In the genomic region with DNA sequence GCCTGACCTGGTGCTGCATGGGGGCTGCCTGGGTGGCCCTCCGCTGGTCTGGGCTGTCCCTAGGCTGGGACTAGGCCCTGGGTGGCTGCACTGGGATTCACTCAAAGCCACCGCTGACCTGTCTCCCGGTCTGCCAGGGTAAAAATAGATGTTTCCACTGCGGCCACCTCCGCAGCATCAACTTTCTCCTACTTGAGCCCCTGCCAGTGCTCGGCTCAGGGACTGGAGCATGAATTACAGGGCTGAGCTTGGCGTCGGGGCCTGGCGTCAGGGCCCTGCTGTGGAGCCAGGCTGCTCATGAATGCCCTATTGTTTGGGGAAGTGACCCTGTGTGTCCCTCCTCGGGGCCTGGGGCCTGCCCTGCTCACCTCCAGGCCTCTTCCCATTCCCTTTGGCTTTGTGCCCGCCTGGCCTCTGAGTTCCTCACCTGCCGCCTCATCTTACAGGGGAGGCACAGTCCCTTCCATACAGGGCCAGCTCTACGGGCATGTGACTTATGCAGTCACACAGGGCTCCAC, we compare ENCODE assay signal across 1 cellular context.
TF ChIP-seq lines count a peak whose summit lies in the region.

No MANE protein-coding gene starts in this region.

TF ChIP-seq in HepG2, 621 proteins besides CTCF, POLR2A, EP300 and RAD21 (continued from another document and continues in another):
- TF ChIP-seq MTA3 (CRISPR knock-in tag; IDR thresholded peaks at IDR 0.05) (no peak), PAX8 (CRISPR knock-in tag; IDR thresholded peaks at IDR 0.05; ENCODE audit: borderline replicate concordance) (no peak), ZNF432 (CRISPR knock-in tag; IDR thresholded peaks at IDR 0.05; ENCODE audit: borderline replicate concordance) (no peak), HDAC2 (CRISPR knock-in tag; IDR thresholded peaks at IDR 0.05) (no peak), ZFY (CRISPR knock-in tag; IDR thresholded peaks at IDR 0.05) (peak; percentile 65), KDM2A (CRISPR knock-in tag; IDR thresholded peaks at IDR 0.05; ENCODE audit: borderline replicate concordance, low read depth) (no peak), KDM4B (CRISPR knock-in tag; IDR thresholded peaks at IDR 0.05) (no peak), RXRB (CRISPR knock-in tag; IDR thresholded peaks at IDR 0.05; ENCODE audit: borderline replicate concordance) (no peak), CENPT (CRISPR knock-in tag; IDR thresholded peaks at IDR 0.05; ENCODE audit: low read depth) (no peak), SRY (CRISPR knock-in tag; IDR thresholded peaks at IDR 0.05) (no peak), NCOA1 (CRISPR knock-in tag; IDR thresholded peaks at IDR 0.05) (no peak), KDM5B (CRISPR knock-in tag; IDR thresholded peaks at IDR 0.05; ENCODE audit: borderline replicate concordance) (no peak), ZNF724P (CRISPR knock-in tag; IDR thresholded peaks at IDR 0.05; ENCODE audit: borderline replicate concordance) (no peak), ZNF674 (CRISPR knock-in tag; IDR thresholded peaks at IDR 0.05; ENCODE audit: low read depth) (no peak), HNRNPLL (IDR thresholded peaks at IDR 0.05; ENCODE audit: low read depth, low read length, poor library complexity, severe bottlenecking) (peak; percentile 32), TP53 (CRISPR knock-in tag; conservative IDR thresholded peaks at IDR 0.05) (no peak), ZNF143 (CRISPR knock-in tag; IDR thresholded peaks at IDR 0.05) (no peak), NFE2L2 (IDR thresholded peaks at IDR 0.05; ENCODE audit: low read length) (no peak), ZNF17 (CRISPR knock-in tag; IDR thresholded peaks at IDR 0.05) (no peak), ZNF12 (CRISPR knock-in tag; IDR thresholded peaks at IDR 0.05) (no peak), HMGA1 (CRISPR knock-in tag; conservative IDR thresholded peaks at IDR 0.05) (no peak), TMF1 (CRISPR knock-in tag; IDR thresholded peaks at IDR 0.05; ENCODE audit: low read depth) (no peak), SSRP1 (CRISPR knock-in tag; IDR thresholded peaks at IDR 0.05) (no peak), MIER2 (CRISPR knock-in tag; IDR thresholded peaks at IDR 0.05) (no peak), NFE2L1 (CRISPR knock-in tag; IDR thresholded peaks at IDR 0.05; ENCODE audit: borderline replicate concordance) (no peak), NR2F2 (IDR thresholded peaks at IDR 0.05; ENCODE audit: borderline replicate concordance, low read depth) (0 out of 2 replicates have a peak, but pooled peaks have one; percentile 22), GPN1 (CRISPR knock-in tag; IDR thresholded peaks at IDR 0.05; ENCODE audit: borderline replicate concordance) (no peak), ZBTB20 (CRISPR knock-in tag; IDR thresholded peaks at IDR 0.05; ENCODE audit: borderline replicate concordance, low read depth) (no peak), U2AF1 (optimal IDR thresholded peaks at IDR 0.05; ENCODE audit: low read depth, low read length) (peak; percentile 56), ZFX (CRISPR knock-in tag; IDR thresholded peaks at IDR 0.05; ENCODE audit: low read depth) (peak; percentile 70), ONECUT2 (CRISPR knock-in tag; IDR thresholded peaks at IDR 0.05) (no peak), SOX6 (IDR thresholded peaks at IDR 0.05) (no peak), SOX6 (CRISPR knock-in tag; IDR thresholded peaks at IDR 0.05) (0 out of 2 replicates have a peak, but pooled peaks have one; percentile 13), CCAR2 (optimal IDR thresholded peaks at IDR 0.05; ENCODE audit: low read depth, low read length) (no peak), SP5 (CRISPR knock-in tag; IDR thresholded peaks at IDR 0.05; ENCODE audit: borderline replicate concordance, low read depth) (no peak), ZNF781 (CRISPR knock-in tag; IDR thresholded peaks at IDR 0.05; ENCODE audit: borderline replicate concordance, not compliant biosample characterization) (no peak), ZNF543 (CRISPR knock-in tag; IDR thresholded peaks at IDR 0.05) (no peak), ZNF317 (CRISPR knock-in tag; IDR thresholded peaks at IDR 0.05) (no peak), ZNF75D (CRISPR knock-in tag; IDR thresholded peaks at IDR 0.05; ENCODE audit: borderline replicate concordance) (no peak), CAMTA2 (CRISPR knock-in tag; IDR thresholded peaks at IDR 0.05; ENCODE audit: borderline replicate concordance) (no peak), NRL (CRISPR knock-in tag; IDR thresholded peaks at IDR 0.05; ENCODE audit: borderline replicate concordance) (no peak)
- TF ChIP-seq, protein P1, sequence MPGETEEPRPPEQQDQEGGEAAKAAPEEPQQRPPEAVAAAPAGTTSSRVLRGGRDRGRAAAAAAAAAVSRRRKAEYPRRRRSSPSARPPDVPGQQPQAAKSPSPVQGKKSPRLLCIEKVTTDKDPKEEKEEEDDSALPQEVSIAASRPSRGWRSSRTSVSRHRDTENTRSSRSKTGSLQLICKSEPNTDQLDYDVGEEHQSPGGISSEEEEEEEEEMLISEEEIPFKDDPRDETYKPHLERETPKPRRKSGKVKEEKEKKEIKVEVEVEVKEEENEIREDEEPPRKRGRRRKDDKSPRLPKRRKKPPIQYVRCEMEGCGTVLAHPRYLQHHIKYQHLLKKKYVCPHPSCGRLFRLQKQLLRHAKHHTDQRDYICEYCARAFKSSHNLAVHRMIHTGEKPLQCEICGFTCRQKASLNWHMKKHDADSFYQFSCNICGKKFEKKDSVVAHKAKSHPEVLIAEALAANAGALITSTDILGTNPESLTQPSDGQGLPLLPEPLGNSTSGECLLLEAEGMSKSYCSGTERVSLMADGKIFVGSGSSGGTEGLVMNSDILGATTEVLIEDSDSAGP (CRISPR knock-in tag; IDR thresholded peaks at IDR 0.05; ENCODE audit: borderline replicate concordance) = peak; percentile 39; the same call in 1 of the 2 replicates
- TF ChIP-seq, protein P2, sequence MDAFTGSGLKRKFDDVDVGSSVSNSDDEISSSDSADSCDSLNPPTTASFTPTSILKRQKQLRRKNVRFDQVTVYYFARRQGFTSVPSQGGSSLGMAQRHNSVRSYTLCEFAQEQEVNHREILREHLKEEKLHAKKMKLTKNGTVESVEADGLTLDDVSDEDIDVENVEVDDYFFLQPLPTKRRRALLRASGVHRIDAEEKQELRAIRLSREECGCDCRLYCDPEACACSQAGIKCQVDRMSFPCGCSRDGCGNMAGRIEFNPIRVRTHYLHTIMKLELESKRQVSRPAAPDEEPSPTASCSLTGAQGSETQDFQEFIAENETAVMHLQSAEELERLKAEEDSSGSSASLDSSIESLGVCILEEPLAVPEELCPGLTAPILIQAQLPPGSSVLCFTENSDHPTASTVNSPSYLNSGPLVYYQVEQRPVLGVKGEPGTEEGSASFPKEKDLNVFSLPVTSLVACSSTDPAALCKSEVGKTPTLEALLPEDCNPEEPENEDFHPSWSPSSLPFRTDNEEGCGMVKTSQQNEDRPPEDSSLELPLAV (CRISPR knock-in tag; conservative IDR thresholded peaks at IDR 0.05; ENCODE audit: low read depth) = no peak
- TF ChIP-seq, protein P3, sequence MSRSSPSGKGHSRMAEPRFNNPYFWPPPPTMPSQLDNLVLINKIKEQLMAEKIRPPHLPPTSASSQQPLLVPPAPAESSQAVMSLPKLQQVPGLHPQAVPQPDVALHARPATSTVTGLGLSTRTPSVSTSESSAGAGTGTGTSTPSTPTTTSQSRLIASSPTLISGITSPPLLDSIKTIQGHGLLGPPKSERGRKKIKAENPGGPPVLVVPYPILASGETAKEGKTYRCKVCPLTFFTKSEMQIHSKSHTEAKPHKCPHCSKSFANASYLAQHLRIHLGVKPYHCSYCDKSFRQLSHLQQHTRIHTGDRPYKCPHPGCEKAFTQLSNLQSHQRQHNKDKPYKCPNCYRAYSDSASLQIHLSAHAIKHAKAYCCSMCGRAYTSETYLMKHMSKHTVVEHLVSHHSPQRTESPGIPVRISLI (CRISPR knock-in tag; IDR thresholded peaks at IDR 0.05; ENCODE audit: borderline replicate concordance) = no peak
- TF ChIP-seq, protein P4, sequence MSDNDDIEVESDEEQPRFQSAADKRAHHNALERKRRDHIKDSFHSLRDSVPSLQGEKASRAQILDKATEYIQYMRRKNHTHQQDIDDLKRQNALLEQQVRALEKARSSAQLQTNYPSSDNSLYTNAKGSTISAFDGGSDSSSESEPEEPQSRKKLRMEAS (IDR thresholded peaks at IDR 0.05) = 0 out of 2 replicates have a peak, but pooled peaks have one; percentile 30
- TF ChIP-seq, protein P5, sequence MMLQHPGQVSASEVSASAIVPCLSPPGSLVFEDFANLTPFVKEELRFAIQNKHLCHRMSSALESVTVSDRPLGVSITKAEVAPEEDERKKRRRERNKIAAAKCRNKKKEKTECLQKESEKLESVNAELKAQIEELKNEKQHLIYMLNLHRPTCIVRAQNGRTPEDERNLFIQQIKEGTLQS (CRISPR knock-in tag; IDR thresholded peaks at IDR 0.05) = no peak
- TF ChIP-seq, protein P6, sequence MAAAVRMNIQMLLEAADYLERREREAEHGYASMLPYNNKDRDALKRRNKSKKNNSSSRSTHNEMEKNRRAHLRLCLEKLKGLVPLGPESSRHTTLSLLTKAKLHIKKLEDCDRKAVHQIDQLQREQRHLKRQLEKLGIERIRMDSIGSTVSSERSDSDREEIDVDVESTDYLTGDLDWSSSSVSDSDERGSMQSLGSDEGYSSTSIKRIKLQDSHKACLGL (CRISPR knock-in tag; IDR thresholded peaks at IDR 0.05) = no peak
- TF ChIP-seq, protein P7, sequence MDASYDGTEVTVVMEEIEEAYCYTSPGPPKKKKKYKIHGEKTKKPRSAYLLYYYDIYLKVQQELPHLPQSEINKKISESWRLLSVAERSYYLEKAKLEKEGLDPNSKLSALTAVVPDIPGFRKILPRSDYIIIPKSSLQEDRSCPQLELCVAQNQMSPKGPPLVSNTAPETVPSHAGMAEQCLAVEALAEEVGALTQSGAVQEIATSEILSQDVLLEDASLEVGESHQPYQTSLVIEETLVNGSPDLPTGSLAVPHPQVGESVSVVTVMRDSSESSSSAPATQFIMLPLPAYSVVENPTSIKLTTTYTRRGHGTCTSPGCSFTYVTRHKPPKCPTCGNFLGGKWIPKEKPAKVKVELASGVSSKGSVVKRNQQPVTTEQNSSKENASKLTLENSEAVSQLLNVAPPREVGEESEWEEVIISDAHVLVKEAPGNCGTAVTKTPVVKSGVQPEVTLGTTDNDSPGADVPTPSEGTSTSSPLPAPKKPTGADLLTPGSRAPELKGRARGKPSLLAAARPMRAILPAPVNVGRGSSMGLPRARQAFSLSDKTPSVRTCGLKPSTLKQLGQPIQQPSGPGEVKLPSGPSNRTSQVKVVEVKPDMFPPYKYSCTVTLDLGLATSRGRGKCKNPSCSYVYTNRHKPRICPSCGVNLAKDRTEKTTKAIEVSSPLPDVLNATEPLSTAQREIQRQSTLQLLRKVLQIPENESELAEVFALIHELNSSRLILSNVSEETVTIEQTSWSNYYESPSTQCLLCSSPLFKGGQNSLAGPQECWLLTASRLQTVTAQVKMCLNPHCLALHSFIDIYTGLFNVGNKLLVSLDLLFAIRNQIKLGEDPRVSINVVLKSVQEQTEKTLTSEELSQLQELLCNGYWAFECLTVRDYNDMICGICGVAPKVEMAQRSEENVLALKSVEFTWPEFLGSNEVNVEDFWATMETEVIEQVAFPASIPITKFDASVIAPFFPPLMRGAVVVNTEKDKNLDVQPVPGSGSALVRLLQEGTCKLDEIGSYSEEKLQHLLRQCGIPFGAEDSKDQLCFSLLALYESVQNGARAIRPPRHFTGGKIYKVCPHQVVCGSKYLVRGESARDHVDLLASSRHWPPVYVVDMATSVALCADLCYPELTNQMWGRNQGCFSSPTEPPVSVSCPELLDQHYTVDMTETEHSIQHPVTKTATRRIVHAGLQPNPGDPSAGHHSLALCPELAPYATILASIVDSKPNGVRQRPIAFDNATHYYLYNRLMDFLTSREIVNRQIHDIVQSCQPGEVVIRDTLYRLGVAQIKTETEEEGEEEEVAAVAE (CRISPR knock-in tag; IDR thresholded peaks at IDR 0.05; ENCODE audit: borderline replicate concordance) = no peak
- TF ChIP-seq, protein P8, sequence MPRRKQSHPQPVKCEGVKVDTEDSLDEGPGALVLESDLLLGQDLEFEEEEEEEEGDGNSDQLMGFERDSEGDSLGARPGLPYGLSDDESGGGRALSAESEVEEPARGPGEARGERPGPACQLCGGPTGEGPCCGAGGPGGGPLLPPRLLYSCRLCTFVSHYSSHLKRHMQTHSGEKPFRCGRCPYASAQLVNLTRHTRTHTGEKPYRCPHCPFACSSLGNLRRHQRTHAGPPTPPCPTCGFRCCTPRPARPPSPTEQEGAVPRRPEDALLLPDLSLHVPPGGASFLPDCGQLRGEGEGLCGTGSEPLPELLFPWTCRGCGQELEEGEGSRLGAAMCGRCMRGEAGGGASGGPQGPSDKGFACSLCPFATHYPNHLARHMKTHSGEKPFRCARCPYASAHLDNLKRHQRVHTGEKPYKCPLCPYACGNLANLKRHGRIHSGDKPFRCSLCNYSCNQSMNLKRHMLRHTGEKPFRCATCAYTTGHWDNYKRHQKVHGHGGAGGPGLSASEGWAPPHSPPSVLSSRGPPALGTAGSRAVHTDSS (CRISPR knock-in tag; conservative IDR thresholded peaks at IDR 0.05) = no peak
- TF ChIP-seq, protein P9, sequence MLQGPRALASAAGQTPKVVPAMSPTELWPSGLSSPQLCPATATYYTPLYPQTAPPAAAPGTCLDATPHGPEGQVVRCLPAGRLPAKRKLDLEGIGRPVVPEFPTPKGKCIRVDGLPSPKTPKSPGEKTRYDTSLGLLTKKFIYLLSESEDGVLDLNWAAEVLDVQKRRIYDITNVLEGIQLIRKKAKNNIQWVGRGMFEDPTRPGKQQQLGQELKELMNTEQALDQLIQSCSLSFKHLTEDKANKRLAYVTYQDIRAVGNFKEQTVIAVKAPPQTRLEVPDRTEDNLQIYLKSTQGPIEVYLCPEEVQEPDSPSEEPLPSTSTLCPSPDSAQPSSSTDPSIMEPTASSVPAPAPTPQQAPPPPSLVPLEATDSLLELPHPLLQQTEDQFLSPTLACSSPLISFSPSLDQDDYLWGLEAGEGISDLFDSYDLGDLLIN (CRISPR knock-in tag; IDR thresholded peaks at IDR 0.05; ENCODE audit: borderline replicate concordance) = no peak
- TF ChIP-seq, protein P10, sequence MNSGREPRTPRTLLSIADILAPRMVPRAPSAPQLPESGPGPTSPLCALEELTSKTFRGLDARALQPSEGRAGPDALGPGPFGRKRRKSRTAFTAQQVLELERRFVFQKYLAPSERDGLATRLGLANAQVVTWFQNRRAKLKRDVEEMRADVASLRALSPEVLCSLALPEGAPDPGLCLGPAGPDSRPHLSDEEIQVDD (CRISPR knock-in tag; IDR thresholded peaks at IDR 0.05; ENCODE audit: borderline replicate concordance) = no peak
- TF ChIP-seq, protein P11, sequence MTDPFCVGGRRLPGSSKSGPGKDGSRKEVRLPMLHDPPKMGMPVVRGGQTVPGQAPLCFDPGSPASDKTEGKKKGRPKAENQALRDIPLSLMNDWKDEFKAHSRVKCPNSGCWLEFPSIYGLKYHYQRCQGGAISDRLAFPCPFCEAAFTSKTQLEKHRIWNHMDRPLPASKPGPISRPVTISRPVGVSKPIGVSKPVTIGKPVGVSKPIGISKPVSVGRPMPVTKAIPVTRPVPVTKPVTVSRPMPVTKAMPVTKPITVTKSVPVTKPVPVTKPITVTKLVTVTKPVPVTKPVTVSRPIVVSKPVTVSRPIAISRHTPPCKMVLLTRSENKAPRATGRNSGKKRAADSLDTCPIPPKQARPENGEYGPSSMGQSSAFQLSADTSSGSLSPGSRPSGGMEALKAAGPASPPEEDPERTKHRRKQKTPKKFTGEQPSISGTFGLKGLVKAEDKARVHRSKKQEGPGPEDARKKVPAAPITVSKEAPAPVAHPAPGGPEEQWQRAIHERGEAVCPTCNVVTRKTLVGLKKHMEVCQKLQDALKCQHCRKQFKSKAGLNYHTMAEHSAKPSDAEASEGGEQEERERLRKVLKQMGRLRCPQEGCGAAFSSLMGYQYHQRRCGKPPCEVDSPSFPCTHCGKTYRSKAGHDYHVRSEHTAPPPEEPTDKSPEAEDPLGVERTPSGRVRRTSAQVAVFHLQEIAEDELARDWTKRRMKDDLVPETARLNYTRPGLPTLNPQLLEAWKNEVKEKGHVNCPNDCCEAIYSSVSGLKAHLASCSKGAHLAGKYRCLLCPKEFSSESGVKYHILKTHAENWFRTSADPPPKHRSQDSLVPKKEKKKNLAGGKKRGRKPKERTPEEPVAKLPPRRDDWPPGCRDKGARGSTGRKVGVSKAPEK (CRISPR knock-in tag; IDR thresholded peaks at IDR 0.05; ENCODE audit: borderline replicate concordance) = 0 out of 2 replicates have a peak, but pooled peaks have one; percentile 39
